ENCODE assay signal across 22 cellular contexts in the genomic region with DNA sequence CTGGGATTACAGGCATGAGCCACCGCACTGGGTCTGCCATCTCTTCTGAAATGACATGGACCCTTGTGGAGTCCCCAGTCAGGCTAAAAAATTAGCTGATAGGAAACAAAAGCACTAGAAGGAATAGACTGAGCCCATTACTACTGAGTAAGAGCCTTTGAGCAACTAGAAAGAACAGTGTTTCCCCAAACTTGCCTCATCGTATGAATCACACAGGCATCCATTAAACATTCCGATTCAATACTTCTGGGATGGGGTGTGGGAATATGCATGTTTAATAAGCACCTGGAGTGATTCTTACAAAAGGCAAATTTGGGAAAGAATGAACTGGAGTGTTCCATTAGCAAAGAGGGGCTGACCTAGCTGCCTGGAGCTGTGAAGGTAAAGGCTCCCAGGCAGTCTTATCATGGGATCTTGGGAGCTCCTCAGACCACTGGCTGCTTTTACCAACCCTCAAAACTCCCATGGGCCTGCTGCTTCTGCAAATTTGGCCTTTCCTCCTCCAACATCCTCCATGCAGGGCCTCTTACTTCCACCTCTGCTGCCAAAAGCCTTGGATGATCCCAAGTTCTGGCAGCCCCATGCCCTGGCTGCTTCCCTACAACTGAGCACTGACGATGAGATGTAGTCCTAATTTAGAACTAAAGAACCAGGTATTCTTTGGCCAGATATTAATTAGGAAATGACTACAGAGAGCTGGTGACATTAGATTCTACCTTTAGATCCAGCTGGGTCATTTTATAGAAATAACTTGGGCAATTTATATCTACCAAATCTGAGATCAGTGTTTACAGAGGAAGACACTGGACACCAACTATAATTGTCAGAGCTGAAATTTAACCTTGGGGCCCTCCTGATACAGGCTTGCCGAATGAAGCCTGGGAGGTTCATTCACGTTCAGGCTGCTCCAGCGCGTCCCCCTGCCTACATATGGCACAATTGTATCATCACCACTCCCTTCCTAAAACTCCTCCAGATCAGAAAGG. TPM values are rescaled to one million over a fixed set of nuclear protein-coding genes. Genes with fewer than 3 reads are reported as not detected.
DNase-seq lines count a peak whose midpoint lies in the region; ATAC-seq, FAIRE-seq and TF ChIP-seq lines count a peak whose summit lies in the region.
"Had no signal": no experiment of that assay in that cellular context is flagged by ENCODE, and none has a peak within 500 bp of the region (broad histone marks: within the 10 kb centered on the region; RNA-seq: fewer than 3 reads in every experiment).

No MANE protein-coding gene starts in this region.

- no TSS peak for BruUV-seq in Caco-2 (replicated peaks; lab: Mats Ljungman, UMichigan)

- H3K27ac ChIP-seq in HUES64 (ENCODE audit: low read depth, low read length) = peak overlapping the region; percentile 56
- peak overlapping the region; percentile 46 for H3K27ac ChIP-seq in right cardiac atrium (ENCODE audit: low read length)
- no peak overlapping the region for H3K27ac ChIP-seq in esophagus muscularis mucosa (replicated peaks in 1 of 4)

- CTCF ChIA-PET in Caco-2 (lab: Charles Lee) = no interaction called here

- intact Hi-C loops in right cardiac atrium (cut with DNase I) = no loop called here
- intact Hi-C loops in esophagus muscularis mucosa (cut with DNase I) = no loop called here
- intact Hi-C loops in Caco-2 (cut with micrococcal nuclease; ENCODE audit: unreplicated experiment) = no loop called here

- POLR2A ChIA-PET in Caco-2 (lab: Charles Lee) = interaction anchor here (0.6 kb wide), 1 partner anchor 45 kb away, joined by 3 read pairs; no protein-coding TSS in a partner anchor

- H3K4me3 ChIP-seq in HUES64 (ENCODE audit: low read length) (no peak overlapping the region), bronchial epithelial cell (ENCODE audit: low read depth, low read length) (no peak overlapping the region), right cardiac atrium (ENCODE audit: low read length) (no peak overlapping the region), esophagus muscularis mucosa (no peak overlapping the region), Caco-2 (ENCODE audit: low read depth, low read length) (no peak overlapping the region)
- H3K4me3 ChIP-seq: smooth muscle cell had no signal

- H3K36me3 Mint-ChIP-seq in stimulated activated naive B cell treated with anti-CD40 and anti-IgM and Interleukin-4, amounts not matched to agents 10 μg/mL and 1 μg/mL and 100 μg/mL, for 72 hours = peaks cover 0 to 2% of the 10 kb centered on the region in 2 donors
- no peaks in the 10 kb centered on the region for H3K36me3 Mint-ChIP-seq in Caco-2 (ENCODE audit: insufficient read depth, unreplicated experiment)

- no peak for FAIRE-seq in bronchial epithelial cell (lab: Jason Lieb, UNC)
- FAIRE-seq: GM12891 had no signal

- H3K36me3 ChIP-seq in HUES64 (ENCODE audit: insufficient read depth, low read length) (no peaks in the 10 kb centered on the region), bronchial epithelial cell (ENCODE audit: control insufficient read depth, insufficient read depth, low read length) (no peaks in the 10 kb centered on the region), esophagus muscularis mucosa (no peaks in the 10 kb centered on the region), Caco-2 (ENCODE audit: control insufficient read depth, insufficient read depth, low read length) (no peaks in the 10 kb centered on the region)

- peak overlapping the region; percentile 2 for H3K27ac Mint-ChIP-seq in stimulated activated naive B cell treated with anti-CD40 and anti-IgM and Interleukin-4, amounts not matched to agents 10 μg/mL and 1 μg/mL and 100 μg/mL, for 72 hours
- no peak overlapping the region for H3K27ac Mint-ChIP-seq in Caco-2 (ENCODE audit: unreplicated experiment)

- TF ChIP-seq CTCF in bronchial epithelial cell (IDR thresholded peaks at IDR 0.05; ENCODE audit: insufficient read depth, low read length, severe bottlenecking) (no peak), esophagus muscularis mucosa (IDR thresholded peaks at IDR 0.05) (no peak), Caco-2 (IDR thresholded peaks at IDR 0.05; ENCODE audit: insufficient read depth in 1 of 2, low read depth in 1 of 2, low read length in 1 of 2, severe bottlenecking in 1 of 2, unreplicated experiment in 1 of 2) (no peak)

- no peaks in the 10 kb centered on the region for H3K9me3 Mint-ChIP-seq in stimulated activated naive B cell treated with anti-CD40 and anti-IgM and Interleukin-4, amounts not matched to agents 10 μg/mL and 1 μg/mL and 100 μg/mL, for 72 hours
- H3K9me3 Mint-ChIP-seq in Caco-2 (ENCODE audit: unreplicated experiment) = no peaks in the 10 kb centered on the region

- 0 out of 2 replicates have a peak overlapping the region, but pooled peaks have one; percentile 29 for H3K9ac ChIP-seq in HUES64 (ENCODE audit: low read depth, low read length)

- peaks cover 2 to 19% of the 10 kb centered on the region in 2 donors for H3K4me1 Mint-ChIP-seq in stimulated activated naive B cell treated with anti-CD40 and anti-IgM and Interleukin-4, amounts not matched to agents 10 μg/mL and 1 μg/mL and 100 μg/mL, for 72 hours
- no peaks in the 10 kb centered on the region for H3K4me1 Mint-ChIP-seq in Caco-2 (ENCODE audit: low read depth, unreplicated experiment)

- H3K27me3 ChIP-seq in HUES64 (ENCODE audit: insufficient read depth, low read length) = no peaks in the 10 kb centered on the region
- H3K27me3 ChIP-seq in bronchial epithelial cell (ENCODE audit: control insufficient read depth, insufficient read depth, low read length) = no peaks in the 10 kb centered on the region
- H3K27me3 ChIP-seq in right cardiac atrium (ENCODE audit: control insufficient read depth, insufficient read depth) = no peaks in the 10 kb centered on the region
- no peaks in the 10 kb centered on the region for H3K27me3 ChIP-seq in esophagus muscularis mucosa
- H3K27me3 ChIP-seq in Caco-2 (replicated peaks; ENCODE audit: control insufficient read depth, insufficient read depth, low read length) = no peaks in the 10 kb centered on the region

- H3K4me1 ChIP-seq in HUES64 (ENCODE audit: insufficient read depth, low read length) (peaks cover 8% of the 10 kb centered on the region; the same call in 1 of the 2 replicates), right cardiac atrium (ENCODE audit: control insufficient read depth, insufficient read depth, low read length) (no peaks in the 10 kb centered on the region), esophagus muscularis mucosa (no peaks in the 10 kb centered on the region), Caco-2 (no peaks in the 10 kb centered on the region)

- H3K9me3 ChIP-seq in HUES64 (ENCODE audit: insufficient read depth, low read depth, low read length) (no peaks in the 10 kb centered on the region), right cardiac atrium (ENCODE audit: control insufficient read depth, low read length) (no peaks in the 10 kb centered on the region), esophagus muscularis mucosa (no peaks in the 10 kb centered on the region), Caco-2 (no peaks in the 10 kb centered on the region)

- 81% methylated on average over 7 of the region's 8 CpGs for WGBS in HUES64
- 78% methylated on average over 8 of the region's 8 CpGs for WGBS in right cardiac atrium
- WGBS in esophagus muscularis mucosa = 90% methylated on average over 8 of the region's 8 CpGs

- no peaks in the 10 kb centered on the region for H3K27me3 Mint-ChIP-seq in stimulated activated naive B cell treated with anti-CD40 and anti-IgM and Interleukin-4, amounts not matched to agents 10 μg/mL and 1 μg/mL and 100 μg/mL, for 72 hours
- H3K27me3 Mint-ChIP-seq in Caco-2 (ENCODE audit: insufficient read depth, unreplicated experiment) = no peaks in the 10 kb centered on the region

- no peak for TF ChIP-seq POLR2A in esophagus muscularis mucosa (IDR thresholded peaks at IDR 0.05; ENCODE audit: low read depth)

- DNase-seq in bronchial epithelial cell (ENCODE audit: low read depth) (peak; percentile 64), right cardiac atrium (no peak), NCI-H2081 treated with DMSO at 0.1 percent for 48 hours (lab: John Stamatoyannopoulos, UW) (no peak), esophagus muscularis mucosa (ENCODE audit: extremely low spot score) (no peak), Caco-2 (no peak)
- DNase-seq in stimulated activated naive B cell treated with anti-CD40 and anti-IgM and Interleukin-4, amounts not matched to agents 10 μg/mL and 1 μg/mL and 100 μg/mL, for 72 hours = no peak
- DNase-seq: activated naive CD4-positive, alpha-beta T cell treated with anti-CD3 and anti-CD28 coated beads, Interleukin-2, amount 50 U/mL, for 16 hours; activated T-cell treated with anti-CD3 and anti-CD28 coated beads, Interleukin-2, amount 50 U/mL, for 48 hours; AML-193; aorta; erythroblast; left colon; NCI-H1105 treated with DMSO at 0.1 percent for 48 hours; NCI-H2029 treated with DMSO at 0.1 percent for 48 hours; NCI-H345; OCI-M1; SHP77; stimulated activated naive CD4-positive, alpha-beta T cell treated with Interleukin-2 at 50 U/mL for 16 hours; SW 1271 had no signal

- H3K4me3 Mint-ChIP-seq in stimulated activated naive B cell treated with anti-CD40 and anti-IgM and Interleukin-4, amounts not matched to agents 10 μg/mL and 1 μg/mL and 100 μg/mL, for 72 hours = no peak overlapping the region
- H3K4me3 Mint-ChIP-seq in Caco-2 (ENCODE audit: unreplicated experiment) = no peak overlapping the region

- no peak for TF ChIP-seq EP300 in esophagus muscularis mucosa (IDR thresholded peaks at IDR 0.05)

- ATAC-seq in right cardiac atrium = peak in 1 of 2 donors; percentile 35
- no peak for ATAC-seq in stimulated activated naive B cell treated with anti-CD40 and anti-IgM and Interleukin-4, amounts not matched to agents 10 μg/mL and 1 μg/mL and 100 μg/mL, for 72 hours (replicated peaks)
- ATAC-seq: left colon had no signal

RNA-seq across cellular contexts. Expression of gene HOMER2, which starts 11.1 kb away (rescaled TPM):
- 13.5 TPM for polyA plus RNA-seq in HUES64 (2013, experiment 1 of 2)
- polyA plus RNA-seq in HUES64 (2013, experiment 2 of 2) = 10.8 TPM
- 75.3 and 108 TPM in 2 replicates for total RNA-seq in bronchial epithelial cell
- 10 to 100 TPM; 15.0 to 24.4 (median 19.1) TPM for total RNA-seq in right cardiac atrium
- 12.1 TPM for polyA plus RNA-seq in right cardiac atrium
- total RNA-seq in esophagus muscularis mucosa = 10 to 100 TPM; 13.3 to 54.8 (median 25.8) TPM
- total RNA-seq in Caco-2 (2022) = 5.0 and 5.5 TPM in 2 replicates

RNA-seq across cellular contexts. Expression of gene RAMAC, which starts 22.4 kb away (rescaled TPM):
- 27.7 TPM for polyA plus RNA-seq in HUES64 (2013, experiment 1 of 2)
- 29.5 TPM for polyA plus RNA-seq in HUES64 (2013, experiment 2 of 2)
- total RNA-seq in bronchial epithelial cell (83.7 and 100 TPM in 2 replicates), right cardiac atrium (10 to 100 TPM; 13.3 to 15.0 (median 13.6) TPM), esophagus muscularis mucosa (10 to 100 TPM; 17.2 to 23.2 (median 19.8) TPM), Caco-2 (2022) (31.8 and 33.3 TPM in 2 replicates)
- polyA plus RNA-seq in right cardiac atrium = 16.4 TPM

RNA-seq across cellular contexts. Expression of gene C15orf40, which starts 47.8 kb away (rescaled TPM):
- 13.9 TPM for polyA plus RNA-seq in HUES64 (2013, experiment 1 of 2)
- polyA plus RNA-seq in HUES64 (2013, experiment 2 of 2) = 13.5 TPM
- total RNA-seq in bronchial epithelial cell (5.5 and 12.8 TPM in 2 replicates), right cardiac atrium (10 to 100 TPM; 11.0 to 16.0 (median 13.2) TPM), esophagus muscularis mucosa (10 to 100 TPM in 1 of 4 donors, 1 to 10 TPM in 3; 7.0 to 11.8 (median 9.1) TPM), Caco-2 (2022) (26.8 and 27.2 TPM in 2 replicates)
- 12.7 TPM for polyA plus RNA-seq in right cardiac atrium

Comparison
In these comparisons a context has a peak if more than half of its experiments do, and no peak if none do; other contexts are left out.
1. H3K27ac ChIP-seq: peak in HUES64 (single experiment) and right cardiac atrium (single experiment); none in esophagus muscularis mucosa (0 of 4).